10 cellular contexts compared by ENCODE assay signal in the genomic region with DNA sequence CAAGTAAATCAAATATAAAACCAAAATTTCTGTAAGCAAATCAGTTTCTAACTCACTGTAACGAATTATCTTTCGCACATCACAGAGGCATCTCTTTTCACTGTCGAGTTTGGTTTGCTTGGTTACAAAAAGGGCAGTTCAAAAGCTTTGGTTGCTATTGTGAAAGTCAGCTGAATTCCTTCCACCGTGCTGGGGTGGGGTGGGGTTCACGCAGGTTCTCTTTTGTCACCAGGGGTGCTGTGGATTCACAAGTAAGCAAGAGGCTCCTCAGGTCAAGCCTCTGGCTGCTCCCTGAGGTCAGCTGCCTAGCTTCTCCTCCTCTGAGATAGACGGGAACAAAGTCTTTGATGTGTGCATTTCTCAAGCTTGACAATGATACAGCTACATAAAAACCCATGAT. TPM values are rescaled to one million over a fixed set of nuclear protein-coding genes. Genes with fewer than 3 reads are reported as not detected.
DNase-seq lines count a peak whose midpoint lies in the region; ATAC-seq and TF ChIP-seq lines count a peak whose summit lies in the region.
"Had no signal": no experiment of that assay in that cellular context is flagged by ENCODE, and none has a peak within 500 bp of the region (broad histone marks: within the 10 kb centered on the region; RNA-seq: fewer than 3 reads in every experiment).

No MANE protein-coding gene starts in this region.

- TF ChIP-seq CTCF in HFFc6 (IDR thresholded peaks at IDR 0.05): no peak
- TF ChIP-seq CTCF in astrocyte of the spinal cord (IDR thresholded peaks at IDR 0.05; ENCODE audit: low read depth, low read length): no peak
- TF ChIP-seq CTCF in left lung (IDR thresholded peaks at IDR 0.05): no peak
- TF ChIP-seq CTCF in stomach (IDR thresholded peaks at IDR 0.05): no peak

- H3K4me3 Mint-ChIP-seq in HFFc6: peak overlapping the region; percentile 81
- H3K4me3 Mint-ChIP-seq in stimulated activated effector memory CD8-positive, alpha-beta T cell treated with anti-CD3 and anti-CD28 coated beads, Interleukin-12 subunit alpha, Interleukin-12 subunit beta, amount 100 ng/mL, for 72 hours: no peak overlapping the region
- no peak overlapping the region for H3K4me3 Mint-ChIP-seq in activated CD8-positive, alpha-beta T cell treated with anti-CD3 and anti-CD28 coated beads, Interleukin-2, amount 10 ng/mL, durations not matched to agents 7 days and 5 days

- H3K36me3 ChIP-seq in left lung: no peaks in the 10 kb centered on the region
- peaks cover 0 to 3% (median 0%) of the 10 kb centered on the region in 4 donors for H3K36me3 ChIP-seq in stomach

- CTCF ChIA-PET in activated CD8-positive, alpha-beta T cell treated with anti-CD3 and anti-CD28 coated beads, Interleukin-2, amount 10 ng/mL, durations not matched to agents 7 days and 5 days (lab: Charles Lee): interaction anchor here (1.2 kb wide), 1 partner anchor 189 kb away, joined by 4 read pairs; no protein-coding TSS in a partner anchor

- H3K27me3 Mint-ChIP-seq in HFFc6 (ENCODE audit: insufficient read depth): peaks cover 5% of the 10 kb centered on the region
- peaks cover 3% of the 10 kb centered on the region for H3K27me3 Mint-ChIP-seq in activated CD8-positive, alpha-beta T cell treated with anti-CD3 and anti-CD28 coated beads, Interleukin-2, amount 10 ng/mL, durations not matched to agents 7 days and 5 days (ENCODE audit: low read depth)

- intact Hi-C loops in left lung (cut with DNase I): no loop called here
- intact Hi-C loops in stomach (cut with DNase I; ENCODE audit: low total_unique reads): no loop called here

- ATAC-seq in left lung (peak; percentile 19), esophagus mucosa (no peak)
- ATAC-seq in stimulated activated effector memory CD8-positive, alpha-beta T cell treated with anti-CD3 and anti-CD28 coated beads, Interleukin-12 subunit alpha, Interleukin-12 subunit beta, amount 100 ng/mL, for 72 hours: no peak
- ATAC-seq in activated CD8-positive, alpha-beta T cell treated with anti-CD3 and anti-CD28 coated beads, Interleukin-2, amount 10 ng/mL, durations not matched to agents 7 days and 5 days: no peak

- no peaks in the 10 kb centered on the region for H3K9me3 Mint-ChIP-seq in HFFc6
- no peaks in the 10 kb centered on the region for H3K9me3 Mint-ChIP-seq in stimulated activated effector memory CD8-positive, alpha-beta T cell treated with anti-CD3 and anti-CD28 coated beads, Interleukin-12 subunit alpha, Interleukin-12 subunit beta, amount 100 ng/mL, for 72 hours
- no peaks in the 10 kb centered on the region for H3K9me3 Mint-ChIP-seq in activated CD8-positive, alpha-beta T cell treated with anti-CD3 and anti-CD28 coated beads, Interleukin-2, amount 10 ng/mL, durations not matched to agents 7 days and 5 days (ENCODE audit: insufficient read depth)

- WGBS in stomach, 5 donors: 55 to 73% (median 61%) methylated on average over 6 of the region's 6 CpGs

- in situ Hi-C loops in astrocyte of the spinal cord (cut with HindIII; ENCODE audit: low sequenced_read_pairs): no loop called here

- peaks cover 100% of the 10 kb centered on the region for H3K4me1 Mint-ChIP-seq in HFFc6 (ENCODE audit: low read depth)
- peaks cover 5% of the 10 kb centered on the region for H3K4me1 Mint-ChIP-seq in stimulated activated effector memory CD8-positive, alpha-beta T cell treated with anti-CD3 and anti-CD28 coated beads, Interleukin-12 subunit alpha, Interleukin-12 subunit beta, amount 100 ng/mL, for 72 hours
- H3K4me1 Mint-ChIP-seq in activated CD8-positive, alpha-beta T cell treated with anti-CD3 and anti-CD28 coated beads, Interleukin-2, amount 10 ng/mL, durations not matched to agents 7 days and 5 days (ENCODE audit: low read depth): no peaks in the 10 kb centered on the region

- POLR2A ChIA-PET in activated CD8-positive, alpha-beta T cell treated with anti-CD3 and anti-CD28 coated beads, Interleukin-2, amount 10 ng/mL, durations not matched to agents 7 days and 5 days (lab: Charles Lee): no interaction called here

- no peak for TF ChIP-seq POLR2A in stomach (IDR thresholded peaks at IDR 0.05)

- no peaks in the 10 kb centered on the region for H3K27me3 ChIP-seq in left lung
- H3K27me3 ChIP-seq in stomach: no peaks in the 10 kb centered on the region

- H3K4me3 ChIP-seq in astrocyte of the spinal cord (ENCODE audit: low read depth, low read length) (no peak overlapping the region), left lung (no peak overlapping the region), stomach (no peak overlapping the region)

- DNase-seq in HFFc6 (no peak), astrocyte of the spinal cord (ENCODE audit: low read depth, low spot score) (peak; percentile 70), left lung (no peak), stomach (no peak), NOMO-1 treated with DMSO at 0.1 percent for 48 hours (lab: John Stamatoyannopoulos, UW; ENCODE audit: unreplicated experiment) (no peak)
- no peak for DNase-seq in stimulated activated effector memory CD8-positive, alpha-beta T cell treated with anti-CD3 and anti-CD28 coated beads, Interleukin-12 subunit alpha, Interleukin-12 subunit beta, amount 100 ng/mL, for 72 hours (ENCODE audit: low spot score in 2 of 2)
- no peak for DNase-seq in activated CD8-positive, alpha-beta T cell treated with anti-CD3 and anti-CD28 coated beads, Interleukin-2, amount 10 ng/mL, durations not matched to agents 7 days and 5 days
- DNase-seq: DMS79 treated with DMSO at 0.1 percent for 48 hours, NCI-H2029 treated with DMSO at 0.1 percent for 48 hours had no signal

- peak overlapping the region; percentile 98 for H3K27ac Mint-ChIP-seq in HFFc6
- no peak overlapping the region for H3K27ac Mint-ChIP-seq in stimulated activated effector memory CD8-positive, alpha-beta T cell treated with anti-CD3 and anti-CD28 coated beads, Interleukin-12 subunit alpha, Interleukin-12 subunit beta, amount 100 ng/mL, for 72 hours
- H3K27ac Mint-ChIP-seq in activated CD8-positive, alpha-beta T cell treated with anti-CD3 and anti-CD28 coated beads, Interleukin-2, amount 10 ng/mL, durations not matched to agents 7 days and 5 days: no peak overlapping the region

- H3K27ac ChIP-seq in left lung (peak overlapping the region; percentile 65 to 84), stomach (peak overlapping the region; percentile 64 to 85 (median 79))

- no peak for TF ChIP-seq EP300 in stomach (IDR thresholded peaks at IDR 0.05)

- H3K36me3 Mint-ChIP-seq in HFFc6 (ENCODE audit: low read depth): peaks cover 46% of the 10 kb centered on the region
- H3K36me3 Mint-ChIP-seq in stimulated activated effector memory CD8-positive, alpha-beta T cell treated with anti-CD3 and anti-CD28 coated beads, Interleukin-12 subunit alpha, Interleukin-12 subunit beta, amount 100 ng/mL, for 72 hours: no peaks in the 10 kb centered on the region
- H3K36me3 Mint-ChIP-seq in activated CD8-positive, alpha-beta T cell treated with anti-CD3 and anti-CD28 coated beads, Interleukin-2, amount 10 ng/mL, durations not matched to agents 7 days and 5 days (ENCODE audit: low read depth): no peaks in the 10 kb centered on the region

- H3K4me1 ChIP-seq in left lung: peaks cover 18 to 20% of the 10 kb centered on the region in 2 donors
- peaks cover 10 to 40% (median 28%) of the 10 kb centered on the region in 4 donors for H3K4me1 ChIP-seq in stomach

- H3K9me3 ChIP-seq in left lung: no peaks in the 10 kb centered on the region
- H3K9me3 ChIP-seq in stomach: no peaks in the 10 kb centered on the region

RNA-seq across cellular contexts. Expression of a gene that starts 47.7 kb away (rescaled TPM):
- 10 to 100 TPM; 69.9 to 87.2 (median 77.0) TPM for total RNA-seq in HFFc6 (2021; fragmentation: NEBNext Ultra II Directional; extraction: Animal tissue kit (Norgen Biotek cat#: 25700))
- 10 to 100 TPM; 76.5 to 79.3 TPM for total RNA-seq in left lung
- 10 to 100 TPM; 31.7 to 43.4 (median 35.2) TPM for total RNA-seq in stomach
- polyA plus RNA-seq in stomach: 10 to 100 TPM in 1 of 3 donors, 1 to 10 TPM in 2; 3.4 to 10.9 (median 3.5) TPM
- total RNA-seq in activated CD8-positive, alpha-beta T cell treated with anti-CD3 and anti-CD28 coated beads, Interleukin-2, amount 10 ng/mL, durations not matched to agents 7 days and 5 days: not detected
- 101 TPM for total RNA-seq in esophagus mucosa

Comparison
In these comparisons a context has a peak if more than half of its experiments do, and no peak if none do; other contexts are left out.
1. RNA of a gene that starts 47.7 kb away (total RNA-seq): 101 TPM in esophagus mucosa (single experiment), 76.5 to 79.3 TPM in left lung, 69.9 to 87.2 TPM in HFFc6 and 31.7 to 43.4 TPM in stomach; not detected in activated CD8-positive, alpha-beta T cell treated with anti-CD3 and anti-CD28 coated beads, Interleukin-2, amount 10 ng/mL, durations not matched to agents 7 days and 5 days; every median in the first group is over 10 times any median in the second.